ENCODE assay signal across 10 cellular contexts in the genomic region with DNA sequence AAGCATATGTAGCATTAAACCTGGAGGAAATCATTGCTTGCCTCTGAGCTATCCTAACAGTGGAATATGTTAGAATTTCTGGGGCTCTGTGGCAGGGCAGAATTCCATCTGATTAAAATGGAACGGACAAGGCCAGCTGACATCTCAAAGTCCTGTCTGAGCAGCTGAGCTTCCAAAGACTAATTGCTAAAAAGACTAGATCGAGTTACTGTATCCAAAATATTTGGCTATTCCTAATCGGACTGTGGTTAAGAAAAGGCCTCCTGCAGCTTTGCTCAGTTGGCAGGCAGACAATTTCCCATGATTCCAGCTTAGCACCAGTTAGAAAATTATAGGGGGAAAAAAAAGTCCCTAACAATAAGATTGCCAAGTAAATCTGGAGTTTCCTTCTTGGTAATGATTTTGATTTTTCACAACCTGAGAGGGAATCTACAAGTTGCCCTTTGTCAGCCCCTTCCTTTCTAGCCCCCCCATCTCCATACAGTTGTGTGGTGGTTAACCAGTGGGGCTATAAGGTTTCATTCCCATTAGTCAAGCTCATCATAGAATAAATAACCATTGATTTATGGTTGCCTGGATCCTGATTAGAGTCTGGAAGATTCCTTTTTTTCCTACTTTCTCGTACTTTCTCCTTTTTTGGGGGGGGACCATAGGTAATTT. TPM values are rescaled to one million over a fixed set of nuclear protein-coding genes. Genes with fewer than 3 reads are reported as not detected.
DNase-seq lines count a peak whose midpoint lies in the region; TF ChIP-seq lines count a peak whose summit lies in the region.
"Had no signal": no experiment of that assay in that cellular context is flagged by ENCODE, and none has a peak within 500 bp of the region (broad histone marks: within the 10 kb centered on the region; RNA-seq: fewer than 3 reads in every experiment).

No MANE protein-coding gene starts in this region.

- no peaks in the 10 kb centered on the region for H3K9me3 ChIP-seq in fibroblast of lung (ENCODE audit: control insufficient read depth, insufficient read depth, low read depth, low read length)

- peaks cover 11% of the 10 kb centered on the region for H3K36me3 ChIP-seq in fibroblast of lung (ENCODE audit: control insufficient read depth, insufficient read depth, low read length)

- no peaks in the 10 kb centered on the region for H4K20me1 ChIP-seq in fibroblast of lung (ENCODE audit: control insufficient read depth, extremely low read depth, insufficient read depth, low read length)

- TF ChIP-seq CTCF in fibroblast of lung (conservative IDR thresholded peaks at IDR 0.05 in 1 of 2, IDR thresholded peaks at IDR 0.05 in 1 of 2; ENCODE audit: low read depth in 1 of 2, low read length in 2 of 2): no peak

- H2AFZ ChIP-seq in fibroblast of lung (ENCODE audit: low read length): no peak overlapping the region

- no peaks in the 10 kb centered on the region for H3K79me2 ChIP-seq in fibroblast of lung (ENCODE audit: control insufficient read depth, insufficient read depth, low read length)

- H3K4me3 ChIP-seq in fibroblast of lung (replicated peaks in 1 of 4; ENCODE audit: control extremely low read depth in 1 of 4, insufficient read depth in 1 of 4, low read depth in 3 of 4, low read length in 4 of 4): no peak overlapping the region

- H3K9ac ChIP-seq in fibroblast of lung (ENCODE audit: insufficient read depth, low read length): no peak overlapping the region

- no peaks in the 10 kb centered on the region for H3K4me1 ChIP-seq in fibroblast of lung (ENCODE audit: control insufficient read depth, extremely low read depth, insufficient read depth, low read length)

- peak; percentile 46 for DNase-seq in EL
- DNase-seq in NCI-H2227 treated with DMSO at 0.1 percent for 48 hours (lab: John Stamatoyannopoulos, UW): peak; percentile 14
- DNase-seq in fibroblast of lung (ENCODE audit: low read depth in 2 of 2): peak; percentile 95 to 96
- DNase-seq in putamen (ENCODE audit: low spot score): peak; percentile 13
- no peak for DNase-seq in T-helper 1 cell
- DNase-seq in NCI-H526 treated with DMSO at 0.1 percent for 48 hours (lab: John Stamatoyannopoulos, UW): no peak
- no peak for DNase-seq in OCI-M1 (lab: John Stamatoyannopoulos, UW)
- DNase-seq: activated CD4-positive, alpha-beta T cell treated with anti-CD3 and anti-CD28 coated beads, Interleukin-2, amount 10 ng/mL, durations not matched to agents 7 days and 5 days; activated gamma-delta T cell; DND-41 had no signal

- no peak overlapping the region for H3K27ac ChIP-seq in fibroblast of lung (ENCODE audit: insufficient read depth, low read length)

- no peaks in the 10 kb centered on the region for H3K27me3 ChIP-seq in fibroblast of lung (ENCODE audit: control insufficient read depth, insufficient read depth, low read length)

- H3K4me2 ChIP-seq in fibroblast of lung (ENCODE audit: extremely low read depth, insufficient read depth, low read length): no peak overlapping the region

RNA-seq across cellular contexts. Expression of a gene that starts 26.4 kb away (rescaled TPM):
- 74.2 and 126 TPM in 2 replicates for total RNA-seq in fibroblast of lung
- polyA plus RNA-seq in fibroblast of lung: 137 and 191 TPM in 2 replicates
- polyA plus RNA-seq in fibroblast of lung (2012): 97.3 and 130 TPM in 2 replicates
- 11.2 and 16.9 TPM in 2 replicates for polyA minus RNA-seq in fibroblast of lung (ENCODE audit: low replicate concordance)

RNA-seq across cellular contexts. Expression of a gene that starts 48.1 kb away (rescaled TPM):
- 1.5 and 4.3 TPM in 2 replicates for total RNA-seq in fibroblast of lung
- 0.53 and 0.70 TPM in 2 replicates for polyA plus RNA-seq in fibroblast of lung
- polyA plus RNA-seq in fibroblast of lung (2012): 0.35 and 0.43 TPM in 2 replicates
- 2.4 TPM in 1 of 2 replicates, not detected in the other for polyA minus RNA-seq in fibroblast of lung (ENCODE audit: low replicate concordance)

RNA-seq across cellular contexts. Expression of a gene that starts 58.1 kb away (rescaled TPM):
- 6.7 and 7.3 TPM in 2 replicates for total RNA-seq in fibroblast of lung
- polyA plus RNA-seq in fibroblast of lung: 6.4 and 10.6 TPM in 2 replicates
- polyA plus RNA-seq in fibroblast of lung (2012): 7.3 and 9.3 TPM in 2 replicates
- polyA minus RNA-seq in fibroblast of lung (ENCODE audit: low replicate concordance): 1.0 and 1.6 TPM in 2 replicates

Comparison
In these comparisons a context has a peak if more than half of its experiments do, and no peak if none do; other contexts are left out.
1. DNase-seq: peak in EL (single experiment), NCI-H2227 treated with DMSO at 0.1 percent for 48 hours (single experiment), fibroblast of lung (2 of 2) and putamen (single experiment); none in T-helper 1 cell (0 of 5), NCI-H526 treated with DMSO at 0.1 percent for 48 hours (single experiment) and OCI-M1 (single experiment).